ENCODE assay signal across 17 cellular contexts in the genomic region with DNA sequence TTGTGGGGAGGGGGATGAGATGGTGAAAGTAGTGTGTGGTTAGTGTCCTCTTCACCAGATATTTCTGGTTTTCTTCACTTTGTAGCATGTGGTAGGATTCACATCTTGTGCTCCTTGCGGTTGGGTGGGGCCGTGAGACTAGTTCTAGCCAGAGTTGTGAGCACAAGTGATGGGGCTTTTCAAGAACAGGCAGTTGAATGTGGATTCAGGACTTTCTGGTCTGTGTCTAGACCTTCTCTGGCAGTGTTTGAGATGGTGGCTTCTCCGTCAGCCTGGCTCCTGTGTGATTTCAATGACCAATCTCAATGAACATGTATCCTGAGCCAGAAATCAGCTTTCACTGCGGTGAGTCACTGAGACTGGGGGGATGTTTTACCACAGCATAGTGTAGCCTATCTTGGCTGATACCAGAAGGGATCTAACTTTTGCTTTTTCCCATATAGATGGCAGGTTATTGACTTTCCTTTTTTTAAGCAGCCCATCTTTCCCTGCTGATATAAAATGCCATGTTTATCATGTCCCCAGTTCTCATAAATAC.
A peak's percentile ranks its signal among the peaks of the same experiment; 100 is the strongest.
DNase-seq lines count a peak whose midpoint lies in the region; ATAC-seq and TF ChIP-seq lines count a peak whose summit lies in the region.
"Had no signal": no experiment of that assay in that cellular context is flagged by ENCODE, and none has a peak within 500 bp of the region (broad histone marks: within the 10 kb centered on the region; RNA-seq: fewer than 3 reads in every experiment).

No MANE protein-coding gene starts in this region.

- no peak for TF ChIP-seq POLR2A in prostate gland (IDR thresholded peaks at IDR 0.05)

- H3K36me3 ChIP-seq in GM23248 (ENCODE audit: low read depth) (no peaks in the 10 kb centered on the region), RWPE2 (ENCODE audit: low read depth) (no peaks in the 10 kb centered on the region), prostate gland (no peaks in the 10 kb centered on the region)
- H3K36me3 ChIP-seq: right lobe of liver, WERI-Rb-1 had no signal

- H3K9me3 ChIP-seq in GM23248 (ENCODE audit: low read depth), result no peaks in the 10 kb centered on the region
- H3K9me3 ChIP-seq in RWPE2 (ENCODE audit: severe bottlenecking), result no peaks in the 10 kb centered on the region
- H3K9me3 ChIP-seq in prostate gland, result no peaks in the 10 kb centered on the region
- H3K9me3 ChIP-seq: Caco-2, right lobe of liver had no signal

- H3F3A ChIP-seq in GM23248 (ENCODE audit: insufficient read depth), result no peaks in the 10 kb centered on the region

- in situ Hi-C loops in GM23248 (cut with MboI), result no loop called here

- DNase-seq in GM23248, result peak; percentile 81
- DNase-seq in RWPE2 (ENCODE audit: low spot score), result no peak
- peak; percentile 22 for DNase-seq in epithelial cell of esophagus (ENCODE audit: low read depth)
- peak; percentile 32 for DNase-seq in posterior vena cava (ENCODE audit: low spot score)
- no peak for DNase-seq in NCI-H82 treated with DMSO at 0.1 percent for 48 hours (lab: John Stamatoyannopoulos, UW; ENCODE audit: unreplicated experiment)
- no peak for DNase-seq in prostate gland (ENCODE audit: low spot score)
- no peak for DNase-seq in DMS153 (lab: John Stamatoyannopoulos, UW)
- DNase-seq in NCI-H526 (lab: John Stamatoyannopoulos, UW), result no peak
- DNase-seq: foreskin melanocyte, kidney, naive B cell, NCI-H1694 treated with DMSO at 0.1 percent for 48 hours, right lobe of liver, SHP77 treated with DMSO at 0.1 percent for 48 hours, WERI-Rb-1 had no signal

- no peaks in the 10 kb centered on the region for H4K20me1 ChIP-seq in GM23248 (ENCODE audit: insufficient read depth)

- H3K9me2 ChIP-seq in GM23248 (ENCODE audit: insufficient read depth), result no peaks in the 10 kb centered on the region

- H3K27ac ChIP-seq in GM23248, result no peak overlapping the region
- no peak overlapping the region for H3K27ac ChIP-seq in RWPE2 (ENCODE audit: poor library complexity, severe bottlenecking)
- no peak overlapping the region for H3K27ac ChIP-seq in prostate gland
- H3K27ac ChIP-seq: coronary artery, right lobe of liver, WERI-Rb-1 had no signal

- TF ChIP-seq CTCF in RWPE2 (IDR thresholded peaks at IDR 0.05; ENCODE audit: poor library complexity, severe bottlenecking), result no peak
- no peak for TF ChIP-seq CTCF in epithelial cell of esophagus (IDR thresholded peaks at IDR 0.05; ENCODE audit: insufficient read depth, low read depth, low read length, missing control alignments)
- TF ChIP-seq CTCF in prostate gland (IDR thresholded peaks at IDR 0.05), result no peak

- no peak overlapping the region for H3K4me2 ChIP-seq in GM23248 (ENCODE audit: unreplicated experiment)

- peak; percentile 57; the same call in 2 of the 3 replicates for ATAC-seq in RWPE2 (ENCODE audit: low read depth)
- ATAC-seq: right lobe of liver had no signal

- intact Hi-C loops in posterior vena cava (cut with DNase I), result no loop called here
- intact Hi-C loops in prostate gland (cut with DNase I), result no loop called here

- H2AFZ ChIP-seq in GM23248, result no peak overlapping the region

- no peaks in the 10 kb centered on the region for H3K79me2 ChIP-seq in GM23248 (ENCODE audit: insufficient read depth)

- H3K27me3 ChIP-seq in GM23248 (replicated peaks; ENCODE audit: insufficient read depth), result no peaks in the 10 kb centered on the region; the same call in 1 of the 2 replicates
- no peaks in the 10 kb centered on the region for H3K27me3 ChIP-seq in RWPE2 (ENCODE audit: insufficient read depth, poor library complexity, severe bottlenecking)
- H3K27me3 ChIP-seq in prostate gland (replicated peaks; ENCODE audit: insufficient read depth), result no peaks in the 10 kb centered on the region
- H3K27me3 ChIP-seq: right lobe of liver had no signal

- H3K9ac ChIP-seq in GM23248, result no peak overlapping the region

- H3K4me1 ChIP-seq in GM23248 (ENCODE audit: insufficient read depth) (0 out of 2 replicates have a peak, but pooled peaks cover 4% of the 10 kb centered on the region), RWPE2 (ENCODE audit: insufficient read depth, poor library complexity, severe bottlenecking) (no peaks in the 10 kb centered on the region), prostate gland (replicated peaks) (peaks cover 3% of the 10 kb centered on the region)
- H3K4me1 ChIP-seq: Caco-2, right lobe of liver had no signal

- H3K4me3 ChIP-seq in GM23248 (no peak overlapping the region), RWPE2 (ENCODE audit: severe bottlenecking) (no peak overlapping the region), epithelial cell of esophagus (ENCODE audit: low read length) (no peak overlapping the region), prostate gland (no peak overlapping the region)
- H3K4me3 ChIP-seq: coronary artery, right lobe of liver had no signal

- WGBS in GM23248 (ENCODE audit: low coverage in 1 of 2, low lambda C conversion rate in 2 of 2, missing lambda C conversion rate in 2 of 2), 2 experiments, result 64 to 74% methylated on average over 4 of the region's 4 CpGs
- 91% methylated on average over 4 of the region's 4 CpGs for WGBS in prostate gland

Comparison
In these comparisons a context has a peak if more than half of its experiments do, and no peak if none do; other contexts are left out.
1. DNase-seq: peak in GM23248 (single experiment), epithelial cell of esophagus (single experiment) and posterior vena cava (single experiment); none in RWPE2 (single experiment), NCI-H82 treated with DMSO at 0.1 percent for 48 hours (single experiment), prostate gland (single experiment), DMS153 (single experiment) and NCI-H526 (0 of 2).